In the genomic region with DNA sequence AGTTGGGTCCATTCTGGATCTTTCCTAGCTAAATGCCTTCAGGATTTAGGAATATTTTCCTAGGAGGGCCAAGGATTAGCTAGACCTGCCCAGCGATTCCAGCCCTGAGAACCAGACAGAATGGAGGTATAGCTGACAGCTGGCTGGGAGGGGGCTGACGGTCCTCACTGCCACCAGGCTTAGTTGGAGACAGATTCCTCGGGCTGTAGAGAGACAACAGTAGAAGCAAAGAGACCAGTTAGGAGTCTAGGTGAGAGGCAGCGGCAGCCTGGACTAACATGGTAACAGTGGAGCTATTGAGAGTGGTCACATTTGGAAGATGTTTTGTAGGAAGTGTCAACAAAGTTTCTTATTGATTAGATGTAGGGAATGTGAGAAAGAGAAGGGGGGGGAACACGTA, we compare ENCODE assay signal across 10 cellular contexts. TPM values are rescaled to one million over a fixed set of nuclear protein-coding genes. Genes with fewer than 3 reads are reported as not detected.
A peak's percentile ranks its signal among the peaks of the same experiment; 100 is the strongest.
DNase-seq lines count a peak whose midpoint lies in the region; ATAC-seq and TF ChIP-seq lines count a peak whose summit lies in the region.
"Not testable (repeated sequence)": the region's sequence is repeated elsewhere in the genome, so short reads cannot be mapped to it uniquely, and the experiment has no call there.
"Had no signal": no experiment of that assay in that cellular context is flagged by ENCODE, and none has a peak within 500 bp of the region (broad histone marks: within the 10 kb centered on the region; RNA-seq: fewer than 3 reads in every experiment).

No MANE protein-coding gene starts in this region.

- TF ChIP-seq POLR2A in NB4 (IDR thresholded peaks at IDR 0.05; ENCODE audit: extremely low read depth, insufficient read length): not testable (repeated sequence)

- DNase-seq in GM23338 (ENCODE audit: low spot score); NB4 (ENCODE audit: low read depth); dorsolateral prefrontal cortex; hepatocyte (ENCODE audit: low spot score); progenitor cell of endocrine pancreas (ENCODE audit: low spot score, unreplicated experiment): not testable (repeated sequence)
- peak; percentile 57 for DNase-seq in WERI-Rb-1

- not testable (repeated sequence) for H3K36me3 Mint-ChIP-seq in GM23338 (ENCODE audit: low read depth); progenitor cell of endocrine pancreas (ENCODE audit: insufficient read depth)

- intact Hi-C loops in dorsolateral prefrontal cortex (cut with DNase I): not testable (repeated sequence)

- 41% methylated on average over 5 of the region's 5 CpGs for WGBS in hepatocyte (ENCODE audit: low lambda C conversion rate, missing lambda C conversion rate)

- not testable (repeated sequence) for TF ChIP-seq EP300 in neural cell (conservative IDR thresholded peaks at IDR 0.05; ENCODE audit: poor library complexity, severe bottlenecking)

- not testable (repeated sequence) for H3K79me2 ChIP-seq in GM23338 (replicated peaks; ENCODE audit: insufficient read depth); hepatocyte; neural cell (replicated peaks; ENCODE audit: insufficient read depth, low read length)

- H3K27ac Mint-ChIP-seq in GM23338, progenitor cell of endocrine pancreas: not testable (repeated sequence)

- H3K4me1 ChIP-seq in GM23338 (ENCODE audit: insufficient read depth); hepatocyte (ENCODE audit: insufficient read depth): not testable (repeated sequence)

- not testable (repeated sequence) for H3K27ac ChIP-seq in GM23338 (ENCODE audit: low read depth); WERI-Rb-1; hepatocyte; neural cell (ENCODE audit: low read length)
- peak overlapping the region in 18 of 59 donors; percentile 27 to 96 (median 87) for H3K27ac ChIP-seq in dorsolateral prefrontal cortex

- H3K9ac ChIP-seq in neural cell (ENCODE audit: low read length): not testable (repeated sequence)

- not testable (repeated sequence) for H3K4me3 Mint-ChIP-seq in GM23338
- H3K4me3 Mint-ChIP-seq in progenitor cell of endocrine pancreas (ENCODE audit: low read depth): peak overlapping the region; percentile 76

- H3K27me3 ChIP-seq in GM23338 (ENCODE audit: insufficient read depth); WERI-Rb-1 (ENCODE audit: insufficient read depth, low read depth, severe bottlenecking); dorsolateral prefrontal cortex; hepatocyte; neural cell (ENCODE audit: insufficient read depth, low read depth, low read length): not testable (repeated sequence)

- H4K20me1 ChIP-seq in GM23338 (replicated peaks; ENCODE audit: insufficient read depth); hepatocyte (ENCODE audit: insufficient read depth, poor library complexity, severe bottlenecking); neural cell (ENCODE audit: insufficient read depth): not testable (repeated sequence)

- not testable (repeated sequence) for H3K9me2 ChIP-seq in GM23338 (ENCODE audit: insufficient read depth); hepatocyte (replicated peaks; ENCODE audit: insufficient read depth); neural cell (ENCODE audit: insufficient read depth, low read length)

- not testable (repeated sequence) for H3K4me2 ChIP-seq in GM23338; neural cell (ENCODE audit: low read length)
- H3K4me2 ChIP-seq in hepatocyte: peak overlapping the region; percentile 85

- H2AFZ ChIP-seq in GM23338; hepatocyte; neural cell (ENCODE audit: low read depth, low read length): not testable (repeated sequence)

- H3K4me1 Mint-ChIP-seq in GM23338; progenitor cell of endocrine pancreas (ENCODE audit: low read depth): not testable (repeated sequence)

- not testable (repeated sequence) for H3K27me3 Mint-ChIP-seq in GM23338 (ENCODE audit: insufficient read depth, low read depth, poor library complexity); progenitor cell of endocrine pancreas

- not testable (repeated sequence) for H3F3A ChIP-seq in GM23338 (replicated peaks; ENCODE audit: low read depth); neural cell (ENCODE audit: insufficient read depth, low read length, poor library complexity, severe bottlenecking)

- H3K9me3 ChIP-seq in WERI-Rb-1 (ENCODE audit: severe bottlenecking); hepatocyte (ENCODE audit: low read depth); neural cell (ENCODE audit: low read length): not testable (repeated sequence)

- H3K4me3 ChIP-seq in GM23338: peak overlapping the region; percentile 53; the same call in 1 of the 2 replicates
- H3K4me3 ChIP-seq in NB4 (ENCODE audit: low read depth, low read length): peak overlapping the region; percentile 59
- peak overlapping the region; percentile 54 for H3K4me3 ChIP-seq in WERI-Rb-1 (ENCODE audit: low read depth, low read length)
- peak overlapping the region in 38 of 59 donors; percentile 15 to 77 (median 67) for H3K4me3 ChIP-seq in dorsolateral prefrontal cortex
- H3K4me3 ChIP-seq in hepatocyte: not testable (repeated sequence)
- H3K4me3 ChIP-seq in neural cell (ENCODE audit: low read length): peak overlapping the region; percentile 61

- not testable (repeated sequence) for TF ChIP-seq RAD21 in neural cell (conservative IDR thresholded peaks at IDR 0.05)

- not testable (repeated sequence) for H3K9me3 Mint-ChIP-seq in GM23338; progenitor cell of endocrine pancreas (ENCODE audit: low read depth)

- TF ChIP-seq CTCF in GM23338 (conservative IDR thresholded peaks at IDR 0.05; ENCODE audit: low read depth in 2 of 2); NB4 (IDR thresholded peaks at IDR 0.05; ENCODE audit: low read depth, low read length); WERI-Rb-1 (IDR thresholded peaks at IDR 0.05; ENCODE audit: low read depth, low read length); dorsolateral prefrontal cortex (IDR thresholded peaks at IDR 0.05 in 54 of 56, conservative IDR thresholded peaks at IDR 0.05 in 2 of 56; ENCODE audit: low read depth in 1 of 56, partially characterized antibody in 56 of 56); hepatocyte (IDR thresholded peaks at IDR 0.05; ENCODE audit: poor library complexity); neural cell (IDR thresholded peaks at IDR 0.05; ENCODE audit: poor library complexity, severe bottlenecking); progenitor cell of endocrine pancreas (IDR thresholded peaks at IDR 0.05; ENCODE audit: unreplicated experiment): not testable (repeated sequence)

- not testable (repeated sequence) for ATAC-seq in GM23338

- not testable (repeated sequence) for H3K36me3 ChIP-seq in GM23338 (ENCODE audit: insufficient read depth); WERI-Rb-1; hepatocyte (replicated peaks; ENCODE audit: insufficient read depth, low read depth); neural cell (ENCODE audit: insufficient read depth, low read length)

RNA-seq across cellular contexts. Expression of a gene that starts 11.4 kb away (rescaled TPM):
- total RNA-seq in GM23338 (2014; rRNA removed; shearing (Covaris generic)): not detected in 2 replicates
- polyA plus RNA-seq in GM23338 (2016; fragmentation: Nextera tagmentation; extraction: Ambion mirVana): not detected in 2 replicates
- total RNA-seq in dorsolateral prefrontal cortex: 10 to 100 TPM in 77 of 120 experiments, 1 to 10 TPM in 43; 1.1 to 67.4 (median 12.9) TPM
- 0.07 and 0.24 TPM in 2 replicates for total RNA-seq in hepatocyte
- polyA plus RNA-seq in hepatocyte: 0.52 and 1.00 TPM in 2 replicates
- not detected in 2 replicates for polyA plus RNA-seq in neural cell
- not detected in 2 replicates for polyA minus RNA-seq in neural cell
- total RNA-seq in progenitor cell of endocrine pancreas: not detected in 2 replicates
- total RNA-seq: CD4-positive, CD25-positive, alpha-beta regulatory T cell; CD8-positive, alpha-beta memory T cell; H7 had no signal
- polyA plus RNA-seq: CD4-positive, CD25-positive, alpha-beta regulatory T cell; CD8-positive, alpha-beta memory T cell had no signal
